In genomic region chr11:65454311-65454695, GRCh38 we compare ENCODE assay signal across 8 cellular contexts. TPM values are rescaled to one million over a fixed set of nuclear protein-coding genes. Genes with fewer than 3 reads are reported as not detected.
A peak's percentile ranks its signal among the peaks of the same experiment; 100 is the strongest.
DNase-seq lines count a peak whose midpoint lies in the region; ATAC-seq and TF ChIP-seq lines count a peak whose summit lies in the region.

No MANE protein-coding gene starts in this region.

- TF ChIP-seq CTCF in AG09309 (IDR thresholded peaks at IDR 0.05; ENCODE audit: control insufficient read depth, insufficient read depth, low read depth, low read length, missing control alignments): no peak

- peak overlapping the region; percentile 58 for H3K4me3 ChIP-seq in AG09309 (ENCODE audit: control insufficient read depth, low read depth, low read length)
- peak overlapping the region; percentile 66 for H3K4me3 ChIP-seq in effector memory CD4-positive, alpha-beta T cell (ENCODE audit: insufficient read depth, low read depth, low read length, poor library complexity, severe bottlenecking)

- H3K4me1 ChIP-seq in effector memory CD4-positive, alpha-beta T cell (ENCODE audit: control insufficient read depth, insufficient read depth, low read length, poor library complexity, severe bottlenecking): peaks cover 4% of the 10 kb centered on the region

- in situ Hi-C loops in KBM-7 (cut with MboI; ENCODE audit: low pct_unique_long_range_greater_than_20kb, low sequenced_read_pairs): no loop called here

- no peaks in the 10 kb centered on the region for H3K9me3 ChIP-seq in effector memory CD4-positive, alpha-beta T cell (ENCODE audit: control insufficient read depth, low read length)

- H3K27ac ChIP-seq in effector memory CD4-positive, alpha-beta T cell (ENCODE audit: insufficient read depth, low read length, poor library complexity, severe bottlenecking): peak overlapping the region; percentile 54

- peaks cover 16 to 32% of the 10 kb centered on the region in 2 donors for H3K4me1 Mint-ChIP-seq in natural killer cell treated with Interleukin-12 subunit alpha and Interleukin-12 subunit beta and Interleukin-15 and Interleukin-18, amount 100 ng/mL, for 72 hours (ENCODE audit: low read depth in 2 of 2)

- H3K36me3 Mint-ChIP-seq in natural killer cell treated with Interleukin-12 subunit alpha and Interleukin-12 subunit beta and Interleukin-15 and Interleukin-18, amount 100 ng/mL, for 72 hours: no peaks in the 10 kb centered on the region

- peak overlapping the region; percentile 73 to 93 for H3K27ac Mint-ChIP-seq in natural killer cell treated with Interleukin-12 subunit alpha and Interleukin-12 subunit beta and Interleukin-15 and Interleukin-18, amount 100 ng/mL, for 72 hours

- DNase-seq in AG09309 (ENCODE audit: low read depth): no peak
- peak; percentile 17 for DNase-seq in LHCN-M2 (ENCODE audit: low read depth)
- no peak for DNase-seq in effector memory CD4-positive, alpha-beta T cell
- DNase-seq in natural killer cell treated with Interleukin-12 subunit alpha and Interleukin-12 subunit beta and Interleukin-15 and Interleukin-18, amount 100 ng/mL, for 72 hours (ENCODE audit: low spot score): no peak
- DNase-seq in NCI-H748 treated with DMSO at 0.1 percent for 48 hours (lab: John Stamatoyannopoulos, UW): no peak
- DNase-seq in KBM-7: no peak

- H3K4me3 Mint-ChIP-seq in natural killer cell treated with Interleukin-12 subunit alpha and Interleukin-12 subunit beta and Interleukin-15 and Interleukin-18, amount 100 ng/mL, for 72 hours: peak overlapping the region; percentile 94

- no peaks in the 10 kb centered on the region for H3K27me3 ChIP-seq in effector memory CD4-positive, alpha-beta T cell (replicated peaks; ENCODE audit: control insufficient read depth, insufficient read depth, low read length, poor library complexity, severe bottlenecking)

- H3K36me3 ChIP-seq in effector memory CD4-positive, alpha-beta T cell (ENCODE audit: control insufficient read depth, insufficient read depth, low read length): no peaks in the 10 kb centered on the region

- H3K9me3 Mint-ChIP-seq in natural killer cell treated with Interleukin-12 subunit alpha and Interleukin-12 subunit beta and Interleukin-15 and Interleukin-18, amount 100 ng/mL, for 72 hours: no peaks in the 10 kb centered on the region

- no peaks in the 10 kb centered on the region for H3K27me3 Mint-ChIP-seq in natural killer cell treated with Interleukin-12 subunit alpha and Interleukin-12 subunit beta and Interleukin-15 and Interleukin-18, amount 100 ng/mL, for 72 hours

- no peak for ATAC-seq in natural killer cell treated with Interleukin-12 subunit alpha and Interleukin-12 subunit beta and Interleukin-15 and Interleukin-18, amount 100 ng/mL, for 72 hours
- ATAC-seq in GM19397 (IDR thresholded peaks at IDR 0.05; ENCODE audit: unreplicated experiment): no peak
- no peak for ATAC-seq in GM18909 (IDR thresholded peaks at IDR 0.05; ENCODE audit: poor library complexity, unreplicated experiment)

RNA-seq across cellular contexts. Expression of gene NEAT1, which starts 31.7 kb away (rescaled TPM):
- 29.4 and 37.8 TPM in 2 replicates for total RNA-seq in LHCN-M2 (2014; rRNA removed)
- 88.5 TPM for polyA plus RNA-seq in LHCN-M2 (2012)
- 100 to 1,000 TPM; 432 to 571 TPM for total RNA-seq in natural killer cell treated with Interleukin-12 subunit alpha and Interleukin-12 subunit beta and Interleukin-15 and Interleukin-18, amount 100 ng/mL, for 72 hours

RNA-seq across cellular contexts. Expression of gene MALAT1, which starts 44.5 kb away (rescaled TPM):
- 1,575 and 2,461 TPM in 2 replicates for total RNA-seq in LHCN-M2 (2014; rRNA removed)
- polyA plus RNA-seq in LHCN-M2 (2012): 343 TPM
- 1,000 to 10,000 TPM; 6,610 to 7,236 TPM for total RNA-seq in natural killer cell treated with Interleukin-12 subunit alpha and Interleukin-12 subunit beta and Interleukin-15 and Interleukin-18, amount 100 ng/mL, for 72 hours

Comparison
In these comparisons a context has a peak if more than half of its experiments do, and no peak if none do; other contexts are left out.
1. RNA of gene NEAT1, which starts 31.7 kb away (total RNA-seq): 432 to 571 TPM in natural killer cell treated with Interleukin-12 subunit alpha and Interleukin-12 subunit beta and Interleukin-15 and Interleukin-18, amount 100 ng/mL, for 72 hours; 29.4 to 37.8 TPM in LHCN-M2; every median in the first group is over 10 times any median in the second.